Comparison of ENCODE assay signal across 26 cellular contexts in genomic region chr1:75673885-75674284, GRCh38. TPM values are rescaled to one million over a fixed set of nuclear protein-coding genes. Genes with fewer than 3 reads are reported as not detected.
DNase-seq lines count a peak whose midpoint lies in the region; ATAC-seq, FAIRE-seq and TF ChIP-seq lines count a peak whose summit lies in the region.
"Had no signal": no experiment of that assay in that cellular context is flagged by ENCODE, and none has a peak within 500 bp of the region (broad histone marks: within the 10 kb centered on the region; RNA-seq: fewer than 3 reads in every experiment).

No MANE protein-coding gene starts in this region.

- no peak for ATAC-seq in K562
- ATAC-seq: GM12878 had no signal

- WGBS in K562 (ENCODE audit: insufficient coverage, low coverage, missing lambda C conversion rate): 73% methylated on average over 1 of the region's 1 CpG
- WGBS in endodermal cell (ENCODE audit: insufficient coverage in 1 of 2, insufficient read length in 1 of 2), 2 experiments: 90% methylated on average over 1 of the region's 1 CpG; no CpG with 5 or more reads in 1 of the 2 experiments
- WGBS in esophagus muscularis mucosa: 82% methylated on average over 1 of the region's 1 CpG

- H3K79me2 ChIP-seq in K562 (ENCODE audit: control insufficient read depth, insufficient read depth, low read length): peaks cover 73% of the 10 kb centered on the region

- no peak overlapping the region for H3K4me3 Mint-ChIP-seq in endodermal cell
- H3K4me3 Mint-ChIP-seq: CD14-positive monocyte; CD4-positive, alpha-beta memory T cell; CD4-positive, CD25-positive, alpha-beta regulatory T cell; CD8-positive, alpha-beta memory T cell had no signal

- H3K36me3 ChIP-seq in K562 (ENCODE audit: control insufficient read depth, insufficient read depth, low read length): no peaks in the 10 kb centered on the region
- H3K36me3 ChIP-seq in endodermal cell (ENCODE audit: control insufficient read depth, insufficient read depth, low read length): no peaks in the 10 kb centered on the region
- no peaks in the 10 kb centered on the region for H3K36me3 ChIP-seq in esophagus muscularis mucosa
- H3K36me3 ChIP-seq: BE2C, BLaER1 had no signal

- H3K4me1 ChIP-seq in K562 (replicated peaks in 1 of 2; ENCODE audit: control insufficient read depth in 2 of 2, insufficient read depth in 2 of 2, low read length in 2 of 2): peaks cover 7 to 36% of the 10 kb centered on the region in 2 experiments; a peak in 4 of 5 replicates
- no peaks in the 10 kb centered on the region for H3K4me1 ChIP-seq in endodermal cell (ENCODE audit: control insufficient read depth, insufficient read depth, low read length)
- peaks cover 0 to 2% (median 0%) of the 10 kb centered on the region in 4 donors for H3K4me1 ChIP-seq in esophagus muscularis mucosa
- H3K4me1 ChIP-seq: BE2C, BLaER1 had no signal

- H2AFZ ChIP-seq in K562 (ENCODE audit: low read depth, low read length): no peak overlapping the region

- no peaks in the 10 kb centered on the region for H3K9me1 ChIP-seq in K562 (ENCODE audit: control insufficient read depth, insufficient read depth, low read length)

- H3K4me3 ChIP-seq in K562 (no peak overlapping the region), endodermal cell (ENCODE audit: low read length) (peak overlapping the region; percentile 23), esophagus muscularis mucosa (no peak overlapping the region)
- H3K4me3 ChIP-seq: BLaER1, GM12878 had no signal

- H3K9ac ChIP-seq in K562 (ENCODE audit: insufficient read depth in 1 of 2, low read depth in 2 of 2, low read length in 2 of 2): no peak overlapping the region
- no peak overlapping the region for H3K9ac ChIP-seq in endodermal cell (ENCODE audit: extremely low read depth, low read length, poor library complexity, severe bottlenecking)
- H3K9ac ChIP-seq: BLaER1 had no signal

- H3K27me3 ChIP-seq in K562 (ENCODE audit: control insufficient read depth in 2 of 2, insufficient read depth in 2 of 2, low read length in 2 of 2): no peaks in the 10 kb centered on the region
- H3K27me3 ChIP-seq in endodermal cell (ENCODE audit: control insufficient read depth, insufficient read depth, low read length, poor library complexity, severe bottlenecking): no peaks in the 10 kb centered on the region
- no peaks in the 10 kb centered on the region for H3K27me3 ChIP-seq in esophagus muscularis mucosa
- H3K27me3 ChIP-seq: BE2C, BLaER1 had no signal

- TF ChIP-seq CTCF in K562 (IDR thresholded peaks at IDR 0.05 in 2 of 3, conservative IDR thresholded peaks at IDR 0.05 in 1 of 3; ENCODE audit: insufficient read depth in 2 of 3, low read depth in 1 of 3, low read length in 3 of 3) (no peak), endodermal cell (conservative IDR thresholded peaks at IDR 0.05) (no peak), esophagus muscularis mucosa (IDR thresholded peaks at IDR 0.05) (no peak)

- intact Hi-C loops in K562 (cut with micrococcal nuclease): loop anchor here (2.0 kb wide), 1 partner anchor 113 kb away; the partner anchor contains the start of gene RABGGTB
- intact Hi-C loops in esophagus muscularis mucosa (cut with DNase I): no loop called here

- H3K27ac Mint-ChIP-seq in endodermal cell: peak overlapping the region; percentile 2
- H3K27ac Mint-ChIP-seq: CD14-positive monocyte; CD4-positive, alpha-beta memory T cell; CD4-positive, CD25-positive, alpha-beta regulatory T cell; CD8-positive, alpha-beta memory T cell had no signal

- CTCF ChIA-PET in K562 (lab: Yijun Ruan, JAX; ENCODE audit: low intra/inter-chr PET ratio): no interaction called here

- in situ Hi-C loops in K562 (cut with MboI): no loop called here

- peaks cover 15% of the 10 kb centered on the region for H3K9me3 Mint-ChIP-seq in endodermal cell

- TF ChIP-seq EP300 in K562 (IDR thresholded peaks at IDR 0.05; ENCODE audit: low read length): no peak
- no peak for TF ChIP-seq EP300 in esophagus muscularis mucosa (IDR thresholded peaks at IDR 0.05)

- H3K27me3 Mint-ChIP-seq in endodermal cell (ENCODE audit: insufficient read depth): no peaks in the 10 kb centered on the region

- H3K4me1 Mint-ChIP-seq in endodermal cell: peaks cover 32% of the 10 kb centered on the region
- H3K4me1 Mint-ChIP-seq: CD4-positive, alpha-beta memory T cell; CD4-positive, CD25-positive, alpha-beta regulatory T cell; CD8-positive, alpha-beta memory T cell had no signal

- TF ChIP-seq POLR2A in K562 (conservative IDR thresholded peaks at IDR 0.05) (no peak), esophagus muscularis mucosa (IDR thresholded peaks at IDR 0.05; ENCODE audit: low read depth) (no peak)

- DNase-seq in K562 (ENCODE audit: extremely low read depth in 1 of 4, low spot score in 3 of 4) (peak in 1 of 4 experiments; percentile 8), endodermal cell (no peak), NOMO-1 treated with dmso at 0.1 percent for 144 hours (lab: John Stamatoyannopoulos, UW; ENCODE audit: unreplicated experiment) (no peak), esophagus muscularis mucosa (ENCODE audit: extremely low spot score) (no peak), NCI-H1436 (lab: John Stamatoyannopoulos, UW) (no peak)
- DNase-seq: 8988T; ACHN; BE2C; C1 segment of cervical spinal cord; CD4-positive, alpha-beta memory T cell; CD4-positive, CD25-positive, alpha-beta regulatory T cell; CD8-positive, alpha-beta memory T cell; COR-L47; DMS 273 treated with DMSO at 0.1 percent for 48 hours; DMS153; DMS53; DMS79; DND-41; EL; GDM1 had no signal

- peak overlapping the region; percentile 72; the same call in 1 of the 2 replicates for H3K4me2 ChIP-seq in K562 (ENCODE audit: insufficient read depth, low read length)
- H3K4me2 ChIP-seq: BLaER1 had no signal

- POLR2A ChIA-PET in K562 (lab: Yijun Ruan, JAX): interaction anchor here (0.6 to 2.1 kb wide), 7 partner anchors 11 to 898 kb away, joined by 3 to 14 read pairs (median 4); partner anchors contain the start of gene RABGGTB

- FAIRE-seq in K562 (lab: Jason Lieb, UNC): no peak
- FAIRE-seq: A204.1, GM12878, GM12892, GM18507 had no signal

- H3K27ac ChIP-seq in K562 (ENCODE audit: extremely low read depth, low read depth, low read length) (peak overlapping the region; percentile 91; the same call in 2 of the 3 replicates), endodermal cell (ENCODE audit: low read depth, low read length) (no peak overlapping the region), esophagus muscularis mucosa (replicated peaks in 1 of 4) (no peak overlapping the region)
- H3K27ac ChIP-seq: BLaER1 had no signal

- no TSS peak for BruUV-seq in K562 (replicated peaks; lab: Mats Ljungman, UMichigan)

- peaks cover 1% of the 10 kb centered on the region for H3K36me3 Mint-ChIP-seq in endodermal cell (ENCODE audit: low read depth)
- H3K36me3 Mint-ChIP-seq: CD14-positive monocyte; CD4-positive, alpha-beta memory T cell; CD4-positive, CD25-positive, alpha-beta regulatory T cell had no signal

- no peak for TF ChIP-seq RAD21 in K562 (CRISPR knock-in tag; conservative IDR thresholded peaks at IDR 0.05 in 1 of 2, IDR thresholded peaks at IDR 0.05 in 1 of 2)

- no peaks in the 10 kb centered on the region for H4K20me1 ChIP-seq in K562 (replicated peaks; ENCODE audit: control insufficient read depth, insufficient read depth, low read length)
- H4K20me1 ChIP-seq: BLaER1 had no signal

- no peaks in the 10 kb centered on the region for H3K9me3 ChIP-seq in K562 (replicated peaks; ENCODE audit: control insufficient read depth, insufficient read depth, low read depth, low read length)
- no peaks in the 10 kb centered on the region for H3K9me3 ChIP-seq in endodermal cell (ENCODE audit: control insufficient read depth, low read length)
- no peaks in the 10 kb centered on the region for H3K9me3 ChIP-seq in esophagus muscularis mucosa
- H3K9me3 ChIP-seq: BE2C, BLaER1 had no signal

TF ChIP-seq in K562, 482 proteins besides CTCF, POLR2A, EP300 and RAD21 (continues in another document):
- no peak for TF ChIP-seq USF1 (CRISPR knock-in tag; IDR thresholded peaks at IDR 0.05)
- TF ChIP-seq SMARCA4 (IDR thresholded peaks at IDR 0.05): 0 out of 2 replicates have a peak, but pooled peaks have one; percentile 24
- TF ChIP-seq TEAD4 (IDR thresholded peaks at IDR 0.05; ENCODE audit: low read length): no peak; the same call in 1 of the 2 replicates
- no peak for TF ChIP-seq TEAD4 (CRISPR knock-in tag; IDR thresholded peaks at IDR 0.05; ENCODE audit: borderline replicate concordance)
- no peak for TF ChIP-seq MYC (IDR thresholded peaks at IDR 0.05; ENCODE audit: low read depth, low read length)
- no peak for TF ChIP-seq MYC (CRISPR knock-in tag; IDR thresholded peaks at IDR 0.05; ENCODE audit: borderline replicate concordance, low read depth)

RNA-seq across cellular contexts. Expression of gene ACADM, which starts 50.6 kb away (rescaled TPM):
- total RNA-seq in K562 (2011; cell fraction: chromatin; rRNA removed; ENCODE audit: low replicate concordance): 44.5 and 129 TPM in 2 replicates
- total RNA-seq in K562 (2011; cell fraction: nucleolus; rRNA removed): 22.8 and 30.1 TPM in 2 replicates
- total RNA-seq in K562 (2011; cell fraction: nucleoplasm; rRNA removed): 60.8 and 73.2 TPM in 2 replicates
- total RNA-seq in K562 (2014; rRNA removed) (80.6 and 109 TPM in 2 replicates), K562 (2014; rRNA removed; fragmentation: Illumina TruSeq; extraction: Trizol) (128 and 155 TPM in 2 replicates), K562 (2015; rRNA removed; fragmentation: Illumina TruSeq; extraction: Trizol) (121 and 128 TPM in 2 replicates), K562 (2021) (77.8 and 82.5 TPM in 2 replicates), endodermal cell (10 to 100 TPM; 63.5 to 68.0 TPM), esophagus muscularis mucosa (10 to 100 TPM; 50.9 to 71.1 (median 59.7) TPM)
- polyA plus RNA-seq in K562 (2011; rRNA removed) (83.6 and 123 TPM in 2 replicates), K562 (2014; fragmentation: Illumina TruSeq; extraction: Trizol) (128 and 146 TPM in 2 replicates), K562 (2014; fragmentation: Nextera tagmentation; extraction: Ambion mirVana) (100 to 1,000 TPM; 103 to 119 TPM), K562 (2014; rRNA removed) (130 and 156 TPM in 2 replicates)
- 18.7 and 34.0 TPM in 2 replicates for polyA plus RNA-seq in K562 (2011; cell fraction: cytosol; rRNA removed)
- 28.0 and 40.7 TPM in 2 replicates for polyA plus RNA-seq in K562 (2011; cell fraction: nucleus; rRNA removed)
- 67.6 and 131 TPM in 2 replicates for polyA plus RNA-seq in K562 (2012)
- polyA minus RNA-seq in K562 (2011; rRNA and poly(A)+ RNA removed): 78.5 and 88.1 TPM in 2 replicates
- 20.8 and 20.9 TPM in 2 replicates for polyA minus RNA-seq in K562 (2011; cell fraction: cytosol; rRNA and poly(A)+ RNA removed)
- 30.4 and 52.3 TPM in 2 replicates for polyA minus RNA-seq in K562 (2011; cell fraction: nucleus; rRNA and poly(A)+ RNA removed)
- 53.5 TPM for polyA plus RNA-seq in endodermal cell (2013, experiment 1 of 2)
- 45.9 TPM for polyA plus RNA-seq in endodermal cell (2013, experiment 2 of 2)
